In genomic region chr17:48139948-48140347, GRCh38 we compare ENCODE assay signal across 14 cellular contexts. TPM values are rescaled to one million over a fixed set of nuclear protein-coding genes. Genes with fewer than 3 reads are reported as not detected.
DNase-seq lines count a peak whose midpoint lies in the region; ATAC-seq and TF ChIP-seq lines count a peak whose summit lies in the region.
"Had no signal": no experiment of that assay in that cellular context is flagged by ENCODE, and none has a peak within 500 bp of the region (broad histone marks: within the 10 kb centered on the region; RNA-seq: fewer than 3 reads in every experiment).

No MANE protein-coding gene starts in this region.

- no peak for TF ChIP-seq CTCF in left ventricle myocardium inferior (IDR thresholded peaks at IDR 0.05; ENCODE audit: borderline replicate concordance)

- H3K27ac ChIP-seq in right cardiac atrium (ENCODE audit: low read length) (no peak overlapping the region), left ventricle myocardium inferior (replicated peaks) (no peak overlapping the region)
- H3K27ac ChIP-seq: psoas muscle, RWPE1 had no signal

- no peak overlapping the region for H3K4me3 ChIP-seq in right cardiac atrium (ENCODE audit: low read length)
- no peak overlapping the region for H3K4me3 ChIP-seq in left ventricle myocardium inferior
- H3K4me3 ChIP-seq: psoas muscle had no signal

- intact Hi-C loops in right cardiac atrium (cut with DNase I), result loop anchor here in 1 of 4 donors (10.0 kb wide), 1 partner anchor 485 kb away; the partner anchor contains the start of gene HOXB9
- intact Hi-C loops in left ventricle myocardium inferior (cut with micrococcal nuclease), result no loop called here
- intact Hi-C loops in dendritic cell treated with granulocyte-macrophage colony-stimulating factor and Interleukin-4, amounts not matched to agents 40 ng/mL and 50 ng/mL, for 4 days (cut with micrococcal nuclease), result no loop called here

- no peaks in the 10 kb centered on the region for H3K9me3 ChIP-seq in right cardiac atrium (ENCODE audit: control insufficient read depth, low read length)
- H3K9me3 ChIP-seq in left ventricle myocardium inferior (replicated peaks), result no peaks in the 10 kb centered on the region
- H3K9me3 ChIP-seq: psoas muscle had no signal

- WGBS in right cardiac atrium, result 40% methylated on average over 2 of the region's 2 CpGs

- H3K27me3 ChIP-seq in right cardiac atrium (ENCODE audit: control insufficient read depth, insufficient read depth) (no peaks in the 10 kb centered on the region), left ventricle myocardium inferior (ENCODE audit: low read depth) (peaks cover 63% of the 10 kb centered on the region)

- DNase-seq in right cardiac atrium (no peak), left ventricle myocardium inferior (no peak), SKM-1 (lab: John Stamatoyannopoulos, UW; ENCODE audit: unreplicated experiment) (peak; percentile 51), HCEC 1CT (no peak)
- DNase-seq: activated CD8-positive, alpha-beta memory T cell treated with anti-CD3 and anti-CD28 coated beads, Interleukin-2, amount 50 U/mL, for 48 hours; foreskin fibroblast; NCI-H1436; psoas muscle; stimulated activated CD4-positive, alpha-beta T cell treated with anti-CD3 and anti-CD28 coated beads, Interleukin-4, amount 100 ng/mL, for 1 hour had no signal

- H3K4me1 ChIP-seq in right cardiac atrium (ENCODE audit: control insufficient read depth, insufficient read depth, low read length) (no peaks in the 10 kb centered on the region), left ventricle myocardium inferior (no peaks in the 10 kb centered on the region)
- H3K4me1 ChIP-seq: psoas muscle had no signal

- H3K27me3 Mint-ChIP-seq in dendritic cell treated with granulocyte-macrophage colony-stimulating factor and Interleukin-4, amounts not matched to agents 40 ng/mL and 50 ng/mL, for 4 days, result peaks cover 11% of the 10 kb centered on the region
- H3K27me3 Mint-ChIP-seq in stimulated activated memory B cell treated with anti-CD40 and anti-IgM and Interleukin-4, amounts not matched to agents 10 μg/mL and 1 μg/mL and 100 μg/mL, for 72 hours, result no peaks in the 10 kb centered on the region

- peak overlapping the region; percentile 25 for H3K4me3 Mint-ChIP-seq in dendritic cell treated with granulocyte-macrophage colony-stimulating factor and Interleukin-4, amounts not matched to agents 40 ng/mL and 50 ng/mL, for 4 days
- H3K4me3 Mint-ChIP-seq in stimulated activated memory B cell treated with anti-CD40 and anti-IgM and Interleukin-4, amounts not matched to agents 10 μg/mL and 1 μg/mL and 100 μg/mL, for 72 hours, result no peak overlapping the region

- H3K36me3 ChIP-seq in left ventricle myocardium inferior, result no peaks in the 10 kb centered on the region

- peak; percentile 37 to 43 for ATAC-seq in right cardiac atrium
- ATAC-seq in stimulated activated memory B cell treated with anti-CD40 and anti-IgM and Interleukin-4, amounts not matched to agents 10 μg/mL and 1 μg/mL and 100 μg/mL, for 72 hours, result no peak
- no peak for ATAC-seq in GM21619 (IDR thresholded peaks at IDR 0.05; ENCODE audit: unreplicated experiment)
- no peak for ATAC-seq in GM18520 (IDR thresholded peaks at IDR 0.05; ENCODE audit: unreplicated experiment)
- ATAC-seq: psoas muscle had no signal

- peak overlapping the region; percentile 82 for H3K27ac Mint-ChIP-seq in dendritic cell treated with granulocyte-macrophage colony-stimulating factor and Interleukin-4, amounts not matched to agents 40 ng/mL and 50 ng/mL, for 4 days
- peak overlapping the region; percentile 1 for H3K27ac Mint-ChIP-seq in stimulated activated memory B cell treated with anti-CD40 and anti-IgM and Interleukin-4, amounts not matched to agents 10 μg/mL and 1 μg/mL and 100 μg/mL, for 72 hours

- H3K4me1 Mint-ChIP-seq in dendritic cell treated with granulocyte-macrophage colony-stimulating factor and Interleukin-4, amounts not matched to agents 40 ng/mL and 50 ng/mL, for 4 days (ENCODE audit: low read depth), result peaks cover 29% of the 10 kb centered on the region
- peaks cover 11% of the 10 kb centered on the region for H3K4me1 Mint-ChIP-seq in stimulated activated memory B cell treated with anti-CD40 and anti-IgM and Interleukin-4, amounts not matched to agents 10 μg/mL and 1 μg/mL and 100 μg/mL, for 72 hours

- H3K9me3 Mint-ChIP-seq in dendritic cell treated with granulocyte-macrophage colony-stimulating factor and Interleukin-4, amounts not matched to agents 40 ng/mL and 50 ng/mL, for 4 days, result no peaks in the 10 kb centered on the region
- H3K9me3 Mint-ChIP-seq in stimulated activated memory B cell treated with anti-CD40 and anti-IgM and Interleukin-4, amounts not matched to agents 10 μg/mL and 1 μg/mL and 100 μg/mL, for 72 hours, result no peaks in the 10 kb centered on the region

- H3K36me3 Mint-ChIP-seq in dendritic cell treated with granulocyte-macrophage colony-stimulating factor and Interleukin-4, amounts not matched to agents 40 ng/mL and 50 ng/mL, for 4 days (ENCODE audit: low read depth), result no peaks in the 10 kb centered on the region
- no peaks in the 10 kb centered on the region for H3K36me3 Mint-ChIP-seq in stimulated activated memory B cell treated with anti-CD40 and anti-IgM and Interleukin-4, amounts not matched to agents 10 μg/mL and 1 μg/mL and 100 μg/mL, for 72 hours

RNA-seq across cellular contexts. Expression of gene SNX11, which starts 32.4 kb away (rescaled TPM):
- total RNA-seq in right cardiac atrium, result 10 to 100 TPM; 10.4 to 16.6 (median 13.2) TPM
- 7.5 TPM for polyA plus RNA-seq in right cardiac atrium
- total RNA-seq in left ventricle myocardium inferior, result 11.3 TPM

RNA-seq across cellular contexts. Expression of gene CBX1, which starts 38.7 kb away (rescaled TPM):
- 10 to 100 TPM; 29.2 to 37.9 (median 34.5) TPM for total RNA-seq in right cardiac atrium
- polyA plus RNA-seq in right cardiac atrium, result 31.1 TPM
- total RNA-seq in left ventricle myocardium inferior, result 33.0 TPM

Comparison
In these comparisons a context has a peak if more than half of its experiments do, and no peak if none do; other contexts are left out.
1. ATAC-seq: peak in right cardiac atrium (2 of 2); none in stimulated activated memory B cell treated with anti-CD40 and anti-IgM and Interleukin-4, amounts not matched to agents 10 μg/mL and 1 μg/mL and 100 μg/mL, for 72 hours (single experiment), GM21619 (single experiment) and GM18520 (single experiment).